In genomic region chr19:21084343-21084742, GRCh38 we compare ENCODE assay signal across 12 cellular contexts. TPM values are rescaled to one million over a fixed set of nuclear protein-coding genes. Genes with fewer than 3 reads are reported as not detected.
A peak's percentile ranks its signal among the peaks of the same experiment; 100 is the strongest.
DNase-seq lines count a peak whose midpoint lies in the region; ATAC-seq, FAIRE-seq and TF ChIP-seq lines count a peak whose summit lies in the region.
"Had no signal": no experiment of that assay in that cellular context is flagged by ENCODE, and none has a peak within 500 bp of the region (broad histone marks: within the 10 kb centered on the region; RNA-seq: fewer than 3 reads in every experiment).

No MANE protein-coding gene starts in this region.

- no peaks in the 10 kb centered on the region for H3K9me3 ChIP-seq in thyroid gland

- H3K9me3 Mint-ChIP-seq in activated naive CD4-positive, alpha-beta T cell treated with anti-CD3 and anti-CD28 coated beads, Interleukin-2, amount 50 U/mL, for 72 hours: no peaks in the 10 kb centered on the region

- peaks cover 14 to 54% of the 10 kb centered on the region in 2 donors for H3K36me3 Mint-ChIP-seq in activated naive CD4-positive, alpha-beta T cell treated with anti-CD3 and anti-CD28 coated beads, Interleukin-2, amount 50 U/mL, for 72 hours

- no peak for TF ChIP-seq POLR2A in thyroid gland (IDR thresholded peaks at IDR 0.05)

- no peak overlapping the region for H3K27ac Mint-ChIP-seq in activated naive CD4-positive, alpha-beta T cell treated with anti-CD3 and anti-CD28 coated beads, Interleukin-2, amount 50 U/mL, for 72 hours

- peaks cover 12 to 17% of the 10 kb centered on the region in 2 donors for H3K4me1 ChIP-seq in thyroid gland

- no peaks in the 10 kb centered on the region for H3K27me3 ChIP-seq in thyroid gland

- TF ChIP-seq CTCF in fibroblast of the aortic adventitia (IDR thresholded peaks at IDR 0.05; ENCODE audit: insufficient read depth, low read length) (no peak), thyroid gland (IDR thresholded peaks at IDR 0.05) (no peak)

- DNase-seq in activated naive CD4-positive, alpha-beta T cell treated with anti-CD3 and anti-CD28 coated beads, Interleukin-2, amount 50 U/mL, for 72 hours (ENCODE audit: low spot score in 2 of 2): peak in 1 of 2 donors; percentile 23
- DNase-seq in activated naive CD4-positive, alpha-beta T cell treated with anti-CD3 and anti-CD28 coated beads, Interleukin-2, amount 50 U/mL, for 16 hours: no peak
- peak; percentile 72 for DNase-seq in RCC 7860 (ENCODE audit: low spot score)
- DNase-seq in fibroblast of the aortic adventitia (ENCODE audit: low read depth): peak; percentile 5
- peak; percentile 73 to 77 for DNase-seq in thyroid gland
- no peak for DNase-seq in NCI-H1105 treated with DMSO at 0.1 percent for 48 hours (lab: John Stamatoyannopoulos, UW)
- DNase-seq: kidney; retina; Right ventricle myocardium superior; stimulated activated naive CD4-positive, alpha-beta T cell treated with Interleukin-2 at 50 U/mL for 16 hours had no signal

- FAIRE-seq in RCC 7860 (lab: Jason Lieb, UNC): peak; percentile 88
- FAIRE-seq: kidney had no signal

- peak overlapping the region; percentile 27 to 70 (median 62) for H3K27ac ChIP-seq in thyroid gland

- intact Hi-C loops in thyroid gland (cut with DNase I): no loop called here

- ATAC-seq in activated naive CD4-positive, alpha-beta T cell treated with anti-CD3 and anti-CD28 coated beads, Interleukin-2, amount 50 U/mL, for 72 hours: peak; percentile 43 to 71
- ATAC-seq in HG03432 (IDR thresholded peaks at IDR 0.05; ENCODE audit: unreplicated experiment) (no peak), HG03196 (IDR thresholded peaks at IDR 0.05; ENCODE audit: unreplicated experiment) (no peak)

- no peaks in the 10 kb centered on the region for H3K36me3 ChIP-seq in thyroid gland

- H3K4me3 ChIP-seq in fibroblast of the aortic adventitia (ENCODE audit: low read depth, low read length): no peak overlapping the region
- no peak overlapping the region for H3K4me3 ChIP-seq in thyroid gland (replicated peaks in 1 of 3)

- 27 to 33% methylated on average over 1 of the region's 1 CpG for WGBS in thyroid gland, 2 donors

RNA-seq across cellular contexts. Expression of gene ZNF714, which starts 2.3 kb away (rescaled TPM):
- total RNA-seq in activated naive CD4-positive, alpha-beta T cell treated with anti-CD3 and anti-CD28 coated beads, Interleukin-2, amount 50 U/mL, for 72 hours: 10 to 100 TPM; 19.0 to 31.0 TPM
- total RNA-seq in fibroblast of the aortic adventitia (ENCODE audit: low replicate concordance): 1.7 and 9.7 TPM in 2 replicates
- 10 to 100 TPM; 21.1 to 47.1 (median 34.6) TPM for total RNA-seq in thyroid gland

RNA-seq across cellular contexts. Expression of gene ZNF431, which starts 57.5 kb away (rescaled TPM):
- total RNA-seq in activated naive CD4-positive, alpha-beta T cell treated with anti-CD3 and anti-CD28 coated beads, Interleukin-2, amount 50 U/mL, for 72 hours: 10 to 100 TPM; 21.3 to 26.0 TPM
- total RNA-seq in fibroblast of the aortic adventitia (ENCODE audit: low replicate concordance) (5.1 and 10.1 TPM in 2 replicates), thyroid gland (10 to 100 TPM; 22.7 to 29.6 (median 24.2) TPM)

Comparison
In these comparisons a context has a peak if more than half of its experiments do, and no peak if none do; other contexts are left out.
1. ATAC-seq: peak in activated naive CD4-positive, alpha-beta T cell treated with anti-CD3 and anti-CD28 coated beads, Interleukin-2, amount 50 U/mL, for 72 hours (2 of 2); none in HG03432 (single experiment) and HG03196 (single experiment).
2. DNase-seq: peak in RCC 7860 (single experiment), fibroblast of the aortic adventitia (single experiment) and thyroid gland (2 of 2); none in activated naive CD4-positive, alpha-beta T cell treated with anti-CD3 and anti-CD28 coated beads, Interleukin-2, amount 50 U/mL, for 16 hours (single experiment) and NCI-H1105 treated with DMSO at 0.1 percent for 48 hours (single experiment).